22 cellular contexts compared by ENCODE assay signal in the genomic region with DNA sequence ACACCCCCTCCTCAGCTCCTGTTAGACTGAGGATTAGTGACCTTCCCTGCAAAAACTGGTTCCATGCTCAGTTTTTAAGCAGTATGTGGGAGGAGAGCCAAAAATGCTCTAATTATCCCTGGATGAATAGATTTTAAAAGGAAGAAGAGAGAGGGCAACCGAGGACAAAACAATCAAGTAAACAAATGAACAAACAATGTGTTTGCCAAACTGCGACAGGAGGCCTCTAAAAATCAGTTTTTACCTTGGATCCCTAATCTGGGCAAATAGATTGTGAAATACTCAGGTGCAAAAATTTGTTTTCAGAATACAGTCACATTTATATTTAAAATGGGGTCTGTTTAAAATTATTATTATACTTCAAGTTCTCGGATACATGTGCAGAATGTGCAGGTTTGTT. TPM values are rescaled to one million over a fixed set of nuclear protein-coding genes. Genes with fewer than 3 reads are reported as not detected.
"Had no signal": no experiment of that assay in that cellular context is flagged by ENCODE, and none has a peak within 500 bp of the region (broad histone marks: within the 10 kb centered on the region; RNA-seq: fewer than 3 reads in every experiment).

No MANE protein-coding gene starts in this region.

- FAIRE-seq: HTR-8/SVneo, RCC 7860 had no signal

- H3K4me1 ChIP-seq: SJSA1 had no signal

- H3K9me3 ChIP-seq: MG63, SJSA1 had no signal

- H3K36me3 ChIP-seq: MG63, SJSA1 had no signal

- DNase-seq: KBM-7, MG63, NCI-H1092, NCI-H1417, NCI-H1436 treated with DMSO at 0.1 percent for 48 hours, NCI-H187, NCI-H2029, NCI-H2081 treated with DMSO at 0.1 percent for 48 hours, NCI-H2171 treated with DMSO at 0.1 percent for 48 hours, NCI-H345, NCI-H446 treated with DMSO at 0.1 percent for 48 hours, NCI-H510A treated with DMSO at 0.1 percent for 48 hours, NCI-H526, Right ventricle myocardium superior, RPMI8226, SIG-M5 had no signal

- H3K4me3 ChIP-seq: MG63, SJSA1, SK-N-MC had no signal

- H3K27me3 ChIP-seq: MG63 had no signal

- H3K27ac ChIP-seq: HL-60, SJSA1, SK-N-MC had no signal

RNA-seq across cellular contexts. Expression of gene TAL2, which starts 8.5 kb away (rescaled TPM):
- total RNA-seq: SJSA1; T-helper 1 cell treated with Interleukin-12 subunit alpha and Interleukin-12 subunit beta and Interleukin-4 antibody, amounts not matched to agents 30 ng/mL and 1 ng/mL, for 36 hours had no signal
